Comparison of ENCODE assay signal across 8 cellular contexts in the genomic region with DNA sequence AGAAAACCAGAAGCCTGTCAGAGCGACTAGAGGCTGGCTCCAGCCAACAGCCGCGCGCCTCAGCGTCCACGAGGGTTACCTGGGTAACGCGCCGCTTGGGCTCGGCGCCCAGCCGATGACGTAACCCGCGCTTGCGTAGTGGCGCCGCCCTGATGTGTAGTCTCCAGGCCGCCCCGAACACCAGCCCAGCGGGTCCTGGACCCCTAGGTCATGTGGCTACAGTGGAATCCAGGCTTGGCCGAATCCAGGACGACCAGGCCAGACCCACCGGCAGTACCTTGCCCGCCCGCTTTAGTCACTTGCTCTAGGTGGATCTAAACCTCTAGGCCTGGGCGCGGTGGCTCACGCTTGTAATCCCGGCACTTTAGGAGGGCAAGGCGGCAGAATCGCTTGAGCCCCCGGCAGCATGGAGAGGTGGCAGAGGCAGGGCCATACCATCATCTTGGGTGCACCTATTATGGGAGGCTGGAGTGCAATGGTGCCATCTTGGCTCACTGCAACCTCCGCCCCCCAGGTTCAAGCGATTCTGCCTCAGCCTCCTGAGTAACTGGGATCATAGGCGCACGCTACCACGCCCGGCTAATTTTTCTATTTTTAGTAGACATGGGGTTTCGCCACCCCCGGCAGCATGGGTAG. TPM values are rescaled to one million over a fixed set of nuclear protein-coding genes. Genes with fewer than 3 reads are reported as not detected.
DNase-seq lines count a peak whose midpoint lies in the region; ATAC-seq and TF ChIP-seq lines count a peak whose summit lies in the region.

No MANE protein-coding gene starts in this region.

- no peak for TF ChIP-seq CTCF in BJ (IDR thresholded peaks at IDR 0.05; ENCODE audit: insufficient read depth, low read depth, low read length)
- no peak for TF ChIP-seq CTCF in H9 (conservative IDR thresholded peaks at IDR 0.05)
- TF ChIP-seq CTCF in fibroblast of the aortic adventitia (IDR thresholded peaks at IDR 0.05; ENCODE audit: insufficient read depth, low read length): no peak

- no peaks in the 10 kb centered on the region for H4K20me1 ChIP-seq in H9 (ENCODE audit: control insufficient read depth, insufficient read depth, insufficient read length)

- no peak overlapping the region for H3T11ph ChIP-seq in H9 (ENCODE audit: low read length)

- no peak for DNase-seq in BJ (ENCODE audit: low read depth)
- peak; percentile 88 for DNase-seq in H9
- peak; percentile 37 for DNase-seq in NCI-H526 treated with DMSO at 0.1 percent for 48 hours (lab: John Stamatoyannopoulos, UW)
- peak; percentile 65 for DNase-seq in activated T-helper 2 cell treated with anti-CD3 and anti-CD28 coated beads, Interferon-gamma antibody, Interleukin-2, Interleukin-4, amounts not matched to agents 10 μg/mL and 5 μg/mL and 100 μg/mL, durations not matched to agents 14 hours and 24 hours and 36 hours (ENCODE audit: low spot score)
- DNase-seq in fibroblast of the aortic adventitia (ENCODE audit: low read depth): peak; percentile 67
- DNase-seq in naive thymus-derived CD4-positive, alpha-beta T cell: peak in 7 of 9 donors; percentile 26 to 67 (median 45)
- peak; percentile 28 to 97 (median 81) for DNase-seq in substantia nigra (lab: John Stamatoyannopoulos, UW)
- DNase-seq in NCI-H2081 treated with DMSO at 0.1 percent for 48 hours (lab: John Stamatoyannopoulos, UW): no peak

- H3K4me2 ChIP-seq in H9 (ENCODE audit: insufficient read depth, insufficient read length, low read length): peak overlapping the region; percentile 33

- H3K79me2 ChIP-seq in H9 (ENCODE audit: insufficient read depth, low read length): no peaks in the 10 kb centered on the region

- H2BK15ac ChIP-seq in H9 (ENCODE audit: low read depth, low read length): no peak overlapping the region

- peak; percentile 92 for ATAC-seq in naive thymus-derived CD4-positive, alpha-beta T cell

- H3K18ac ChIP-seq in H9 (ENCODE audit: insufficient read length, low read depth, low read length): no peak overlapping the region

- intact Hi-C loops in activated T-helper 2 cell treated with anti-CD3 and anti-CD28 coated beads, Interferon-gamma antibody, Interleukin-2, Interleukin-4, amounts not matched to agents 10 μg/mL and 5 μg/mL and 100 μg/mL, durations not matched to agents 14 hours and 24 hours and 36 hours (cut with micrococcal nuclease): no loop called here
- intact Hi-C loops in naive thymus-derived CD4-positive, alpha-beta T cell (cut with micrococcal nuclease): loop anchor here in 1 of 2 donors (5.0 kb wide), 1 partner anchor 532 kb away; the partner anchor contains the start of gene ZNF772

- H4K5ac ChIP-seq in H9 (ENCODE audit: insufficient read length, low read depth, low read length): no peak overlapping the region

- peaks cover 58 to 71% (median 71%) of the 10 kb centered on the region in 3 experiments for H3K36me3 Mint-ChIP-seq in H9 (ENCODE audit: insufficient read depth in 1 of 3, low read depth in 3 of 3)
- H3K36me3 Mint-ChIP-seq in activated T-helper 2 cell treated with anti-CD3 and anti-CD28 coated beads, Interferon-gamma antibody, Interleukin-2, Interleukin-4, amounts not matched to agents 10 μg/mL and 5 μg/mL and 100 μg/mL, durations not matched to agents 14 hours and 24 hours and 36 hours (ENCODE audit: low read depth): peaks cover 35% of the 10 kb centered on the region
- peaks cover 15 to 40% (median 35%) of the 10 kb centered on the region in 5 donors for H3K36me3 Mint-ChIP-seq in naive thymus-derived CD4-positive, alpha-beta T cell

- no peak overlapping the region for H2BK120ac ChIP-seq in H9 (ENCODE audit: low read depth, low read length, poor library complexity, severe bottlenecking)

- no peak overlapping the region for H2BK12ac ChIP-seq in H9 (ENCODE audit: insufficient read length, low read depth, low read length)

- H3K23ac ChIP-seq in H9 (ENCODE audit: insufficient read length, low read depth, low read length): no peak overlapping the region

- H3K27me3 ChIP-seq in BJ (ENCODE audit: control insufficient read depth, insufficient read depth, low read length): no peaks in the 10 kb centered on the region
- H3K27me3 ChIP-seq in H9 (ENCODE audit: insufficient read depth, low read length): no peaks in the 10 kb centered on the region
- no peaks in the 10 kb centered on the region for H3K27me3 ChIP-seq in naive thymus-derived CD4-positive, alpha-beta T cell (ENCODE audit: control insufficient read depth in 2 of 2, insufficient read depth in 2 of 2, low read length in 2 of 2)

- H3K9ac ChIP-seq in H9 (ENCODE audit: extremely low read depth, insufficient read length, low read length): peak overlapping the region; percentile 54

- H3K4me3 Mint-ChIP-seq in H9: no peak overlapping the region
- H3K4me3 Mint-ChIP-seq in activated T-helper 2 cell treated with anti-CD3 and anti-CD28 coated beads, Interferon-gamma antibody, Interleukin-2, Interleukin-4, amounts not matched to agents 10 μg/mL and 5 μg/mL and 100 μg/mL, durations not matched to agents 14 hours and 24 hours and 36 hours (ENCODE audit: low read depth): peak overlapping the region; percentile 77
- peak overlapping the region in 7 of 10 donors; percentile 35 to 79 (median 57) for H3K4me3 Mint-ChIP-seq in naive thymus-derived CD4-positive, alpha-beta T cell

- no peaks in the 10 kb centered on the region for H3K4me1 ChIP-seq in H9 (ENCODE audit: insufficient read depth, low read length)
- no peaks in the 10 kb centered on the region for H3K4me1 ChIP-seq in naive thymus-derived CD4-positive, alpha-beta T cell (ENCODE audit: control insufficient read depth in 2 of 2, insufficient read depth in 2 of 2, low read length in 2 of 2)

- H2AFZ ChIP-seq in H9 (ENCODE audit: low read length): no peak overlapping the region

- no peak overlapping the region for H3K27ac Mint-ChIP-seq in H9
- H3K27ac Mint-ChIP-seq in activated T-helper 2 cell treated with anti-CD3 and anti-CD28 coated beads, Interferon-gamma antibody, Interleukin-2, Interleukin-4, amounts not matched to agents 10 μg/mL and 5 μg/mL and 100 μg/mL, durations not matched to agents 14 hours and 24 hours and 36 hours: no peak overlapping the region
- peak overlapping the region in 5 of 9 donors; percentile 12 to 62 (median 25) for H3K27ac Mint-ChIP-seq in naive thymus-derived CD4-positive, alpha-beta T cell

- peaks cover 12% of the 10 kb centered on the region for H3K27me3 Mint-ChIP-seq in H9 (ENCODE audit: low read depth)
- no peaks in the 10 kb centered on the region for H3K27me3 Mint-ChIP-seq in activated T-helper 2 cell treated with anti-CD3 and anti-CD28 coated beads, Interferon-gamma antibody, Interleukin-2, Interleukin-4, amounts not matched to agents 10 μg/mL and 5 μg/mL and 100 μg/mL, durations not matched to agents 14 hours and 24 hours and 36 hours (ENCODE audit: low read depth)
- peaks cover 0 to 14% (median 4%) of the 10 kb centered on the region in 5 donors for H3K27me3 Mint-ChIP-seq in naive thymus-derived CD4-positive, alpha-beta T cell

- POLR2A ChIA-PET in BJ (lab: Charles Lee): no interaction called here
- POLR2A ChIA-PET in naive thymus-derived CD4-positive, alpha-beta T cell (lab: Charles Lee): no interaction called here

- no peak overlapping the region for H2BK20ac ChIP-seq in H9 (ENCODE audit: low read depth, low read length, poor library complexity, severe bottlenecking)

- CTCF ChIA-PET in BJ (lab: Yijun Ruan, JAX): no interaction called here
- CTCF ChIA-PET in naive thymus-derived CD4-positive, alpha-beta T cell (lab: Charles Lee): no interaction called here

- H3K4me1 Mint-ChIP-seq in H9: no peaks in the 10 kb centered on the region
- H3K4me1 Mint-ChIP-seq in activated T-helper 2 cell treated with anti-CD3 and anti-CD28 coated beads, Interferon-gamma antibody, Interleukin-2, Interleukin-4, amounts not matched to agents 10 μg/mL and 5 μg/mL and 100 μg/mL, durations not matched to agents 14 hours and 24 hours and 36 hours (ENCODE audit: low read depth): peaks cover 2% of the 10 kb centered on the region
- H3K4me1 Mint-ChIP-seq in naive thymus-derived CD4-positive, alpha-beta T cell: peaks cover 0 to 4% (median under 1%) of the 10 kb centered on the region in 7 donors

- H2AK5ac ChIP-seq in H9 (ENCODE audit: insufficient read length, low read length): no peak overlapping the region

- no peaks in the 10 kb centered on the region for H3K79me1 ChIP-seq in H9 (ENCODE audit: insufficient read depth, low read depth, low read length, poor library complexity, severe bottlenecking)

- H3K14ac ChIP-seq in H9 (ENCODE audit: insufficient read depth, low read length): no peak overlapping the region

- H2BK5ac ChIP-seq in H9 (ENCODE audit: insufficient read length, low read length): no peak overlapping the region

- no peak overlapping the region for H3K27ac ChIP-seq in H9 (ENCODE audit: insufficient read length, low read depth, low read length)
- H3K27ac ChIP-seq in naive thymus-derived CD4-positive, alpha-beta T cell (ENCODE audit: low read depth, low read length): peak overlapping the region; percentile 57
- peak overlapping the region; percentile 78 for H3K27ac ChIP-seq in substantia nigra (ENCODE audit: low read depth, low read length, poor library complexity, severe bottlenecking)

- H4K91ac ChIP-seq in H9 (ENCODE audit: insufficient read length, low read depth, low read length): no peak overlapping the region

- no peaks in the 10 kb centered on the region for H3K23me2 ChIP-seq in H9 (ENCODE audit: insufficient read length, low read depth, low read length, poor library complexity, severe bottlenecking)

- no peak overlapping the region for H3K56ac ChIP-seq in H9 (ENCODE audit: insufficient read length, low read depth, low read length)

- no peak overlapping the region for H4K8ac ChIP-seq in H9 (replicated peaks; ENCODE audit: insufficient read length, low read depth, low read length)

- peaks cover 80 to 84% of the 10 kb centered on the region in 2 experiments for H3K9me3 Mint-ChIP-seq in H9
- peaks cover 65% of the 10 kb centered on the region for H3K9me3 Mint-ChIP-seq in activated T-helper 2 cell treated with anti-CD3 and anti-CD28 coated beads, Interferon-gamma antibody, Interleukin-2, Interleukin-4, amounts not matched to agents 10 μg/mL and 5 μg/mL and 100 μg/mL, durations not matched to agents 14 hours and 24 hours and 36 hours
- H3K9me3 Mint-ChIP-seq in naive thymus-derived CD4-positive, alpha-beta T cell: peaks cover 4 to 94% (median 64%) of the 10 kb centered on the region in 11 donors

- peaks cover 12% of the 10 kb centered on the region for H3K9me3 ChIP-seq in H9 (ENCODE audit: control insufficient read depth, low read depth, low read length)
- H3K9me3 ChIP-seq in naive thymus-derived CD4-positive, alpha-beta T cell (ENCODE audit: control insufficient read depth in 2 of 3, low read length in 3 of 3): peaks cover 0 to 75% (median 23%) of the 10 kb centered on the region in 3 experiments

- H3K36me3 ChIP-seq in BJ (ENCODE audit: control insufficient read depth, insufficient read depth, low read length): 0 out of 2 replicates have a peak, but pooled peaks cover 2% of the 10 kb centered on the region
- H3K36me3 ChIP-seq in naive thymus-derived CD4-positive, alpha-beta T cell (ENCODE audit: control insufficient read depth in 2 of 3, insufficient read depth in 3 of 3, low read length in 3 of 3): peaks cover 0 to 13% (median 6%) of the 10 kb centered on the region in 3 experiments

- H3K4ac ChIP-seq in H9 (ENCODE audit: low read depth, low read length): no peak overlapping the region

- no CpG with 5 or more reads among the region's 41 CpGs for WGBS in H9 (ENCODE audit: extremely low coverage, insufficient read length, low lambda C conversion rate)

- peak overlapping the region; percentile 33 for H3K4me3 ChIP-seq in BJ (ENCODE audit: low read depth, low read length)
- peak overlapping the region; percentile 47 for H3K4me3 ChIP-seq in fibroblast of the aortic adventitia (ENCODE audit: low read depth, low read length)
- peak overlapping the region; percentile 46 for H3K4me3 ChIP-seq in naive thymus-derived CD4-positive, alpha-beta T cell (ENCODE audit: low read length)

RNA-seq across cellular contexts. Expression of gene ZNF606, which starts 7.2 kb away (rescaled TPM):
- polyA plus RNA-seq in BJ (2011; rRNA removed): 2.3 TPM in 2 replicates
- polyA minus RNA-seq in BJ (2011; rRNA and poly(A)+ RNA removed): 4.9 and 5.8 TPM in 2 replicates
- 13.4 and 14.1 TPM in 2 replicates for total RNA-seq in H9 (2021)
- 6.3 and 6.4 TPM in 2 replicates for total RNA-seq in activated T-helper 2 cell treated with anti-CD3 and anti-CD28 coated beads, Interferon-gamma antibody, Interleukin-2, Interleukin-4, amounts not matched to agents 10 μg/mL and 5 μg/mL and 100 μg/mL, durations not matched to agents 14 hours and 24 hours and 36 hours
- total RNA-seq in fibroblast of the aortic adventitia (ENCODE audit: low replicate concordance): 17.9 and 33.8 TPM in 2 replicates
- 10 to 100 TPM; 11.9 to 37.5 (median 15.3) TPM for total RNA-seq in naive thymus-derived CD4-positive, alpha-beta T cell
- 10 to 100 TPM in 1 of 2 donors, 1 to 10 TPM in 1; 9.4 to 11.3 TPM for polyA plus RNA-seq in naive thymus-derived CD4-positive, alpha-beta T cell

RNA-seq across cellular contexts. Expression of gene ZSCAN1, which starts 24.0 kb away (rescaled TPM):
- polyA plus RNA-seq in BJ (2011; rRNA removed): 0.10 TPM in 1 of 2 replicates, not detected in the other
- not detected in 2 replicates for polyA minus RNA-seq in BJ (2011; rRNA and poly(A)+ RNA removed)
- total RNA-seq in H9 (2021) (0.77 and 1.2 TPM in 2 replicates), fibroblast of the aortic adventitia (ENCODE audit: low replicate concordance) (not detected in 2 replicates)
- total RNA-seq in activated T-helper 2 cell treated with anti-CD3 and anti-CD28 coated beads, Interferon-gamma antibody, Interleukin-2, Interleukin-4, amounts not matched to agents 10 μg/mL and 5 μg/mL and 100 μg/mL, durations not matched to agents 14 hours and 24 hours and 36 hours: not detected in 2 replicates
- not detected for total RNA-seq in naive thymus-derived CD4-positive, alpha-beta T cell
- polyA plus RNA-seq in naive thymus-derived CD4-positive, alpha-beta T cell: not detected

RNA-seq across cellular contexts. Expression of gene C19orf18, which starts 35.5 kb away (rescaled TPM):
- 0.11 TPM in 1 of 2 replicates, not detected in the other for polyA plus RNA-seq in BJ (2011; rRNA removed)
- 0.24 and 0.26 TPM in 2 replicates for polyA minus RNA-seq in BJ (2011; rRNA and poly(A)+ RNA removed)
- 0.26 and 0.33 TPM in 2 replicates for total RNA-seq in H9 (2021)
- total RNA-seq in activated T-helper 2 cell treated with anti-CD3 and anti-CD28 coated beads, Interferon-gamma antibody, Interleukin-2, Interleukin-4, amounts not matched to agents 10 μg/mL and 5 μg/mL and 100 μg/mL, durations not matched to agents 14 hours and 24 hours and 36 hours: 0.21 TPM in 1 of 2 replicates, not detected in the other
- 0.49 TPM in 1 of 2 replicates, not detected in the other for total RNA-seq in fibroblast of the aortic adventitia (ENCODE audit: low replicate concordance)
- 1 to 10 TPM in 3 of 5 experiments, under 1 TPM in 1, not detected in 1; 0.44 to 2.0 (median 1.5) TPM for total RNA-seq in naive thymus-derived CD4-positive, alpha-beta T cell
- polyA plus RNA-seq in naive thymus-derived CD4-positive, alpha-beta T cell: not detected

RNA-seq across cellular contexts. Expression of gene ZNF135, which starts 49.3 kb away (rescaled TPM):
- 6.3 and 6.8 TPM in 2 replicates for polyA plus RNA-seq in BJ (2011; rRNA removed)
- polyA minus RNA-seq in BJ (2011; rRNA and poly(A)+ RNA removed): 3.7 and 5.7 TPM in 2 replicates
- 4.7 and 5.4 TPM in 2 replicates for total RNA-seq in H9 (2021)
- total RNA-seq in activated T-helper 2 cell treated with anti-CD3 and anti-CD28 coated beads, Interferon-gamma antibody, Interleukin-2, Interleukin-4, amounts not matched to agents 10 μg/mL and 5 μg/mL and 100 μg/mL, durations not matched to agents 14 hours and 24 hours and 36 hours: not detected in 2 replicates
- total RNA-seq in fibroblast of the aortic adventitia (ENCODE audit: low replicate concordance): 2.2 and 4.3 TPM in 2 replicates
- 1 to 10 TPM in 4 of 5 experiments, under 1 TPM in 1; 0.07 to 2.9 (median 2.5) TPM for total RNA-seq in naive thymus-derived CD4-positive, alpha-beta T cell
- polyA plus RNA-seq in naive thymus-derived CD4-positive, alpha-beta T cell: 1 to 10 TPM; 1.8 to 3.3 TPM

Comparison
In these comparisons a context has a peak if more than half of its experiments do, and no peak if none do; other contexts are left out.
1. DNase-seq: peak in H9 (single experiment), NCI-H526 treated with DMSO at 0.1 percent for 48 hours (single experiment), activated T-helper 2 cell treated with anti-CD3 and anti-CD28 coated beads, Interferon-gamma antibody, Interleukin-2, Interleukin-4, amounts not matched to agents 10 μg/mL and 5 μg/mL and 100 μg/mL, durations not matched to agents 14 hours and 24 hours and 36 hours (single experiment), fibroblast of the aortic adventitia (single experiment), naive thymus-derived CD4-positive, alpha-beta T cell (7 of 9) and substantia nigra (49 of 49); none in BJ (single experiment) and NCI-H2081 treated with DMSO at 0.1 percent for 48 hours (single experiment).
2. H3K27ac Mint-ChIP-seq: peak in naive thymus-derived CD4-positive, alpha-beta T cell (5 of 9); none in H9 (0 of 3) and activated T-helper 2 cell treated with anti-CD3 and anti-CD28 coated beads, Interferon-gamma antibody, Interleukin-2, Interleukin-4, amounts not matched to agents 10 μg/mL and 5 μg/mL and 100 μg/mL, durations not matched to agents 14 hours and 24 hours and 36 hours (single experiment).
3. H3K4me3 Mint-ChIP-seq: peak in activated T-helper 2 cell treated with anti-CD3 and anti-CD28 coated beads, Interferon-gamma antibody, Interleukin-2, Interleukin-4, amounts not matched to agents 10 μg/mL and 5 μg/mL and 100 μg/mL, durations not matched to agents 14 hours and 24 hours and 36 hours (single experiment) and naive thymus-derived CD4-positive, alpha-beta T cell (7 of 10); none in H9 (0 of 2).
4. Peak in every context shown above with its lines, with median percentiles within 50 percentile points of each other: H3K4me3 ChIP-seq.